Comparison of ENCODE assay signal across 18 cellular contexts in the genomic region with DNA sequence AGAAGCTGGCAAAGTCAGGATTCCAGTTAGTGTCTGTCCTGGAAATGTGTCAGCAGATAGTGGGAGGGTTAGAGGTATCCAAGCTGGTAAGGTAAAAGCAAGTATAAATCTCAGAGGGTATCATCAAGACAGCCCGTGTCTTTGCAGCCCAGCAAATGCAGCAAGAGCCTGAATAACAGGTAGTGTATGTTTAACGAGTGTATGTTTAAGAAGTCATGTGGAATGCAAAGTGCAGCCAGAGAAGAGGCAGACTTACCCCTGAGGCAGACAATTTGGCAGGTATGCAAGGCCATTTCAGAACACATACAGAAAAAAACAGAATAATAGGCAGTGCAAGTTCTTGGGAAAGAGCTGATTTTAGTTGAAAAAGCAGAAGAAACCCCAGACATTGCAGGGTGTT.
A peak's percentile ranks its signal among the peaks of the same experiment; 100 is the strongest.
DNase-seq lines count a peak whose midpoint lies in the region; ATAC-seq and TF ChIP-seq lines count a peak whose summit lies in the region.
"Had no signal": no experiment of that assay in that cellular context is flagged by ENCODE, and none has a peak within 500 bp of the region (broad histone marks: within the 10 kb centered on the region; RNA-seq: fewer than 3 reads in every experiment).

No MANE protein-coding gene starts in this region.

- peaks cover 9% of the 10 kb centered on the region for H3K9me3 Mint-ChIP-seq in type B pancreatic cell

- peak; percentile 29 for DNase-seq in ELF-1 (ENCODE audit: low read depth, low spot score)
- DNase-seq in islet precursor cell: peak; percentile 75
- DNase-seq in type B pancreatic cell (ENCODE audit: extremely low spot score, unreplicated experiment): no peak
- no peak for DNase-seq in activated naive CD4-positive, alpha-beta T cell treated with anti-CD3 and anti-CD28 coated beads, Interleukin-2, amount 50 U/mL, for 16 hours
- DNase-seq in mucosa of gallbladder (ENCODE audit: low spot score): no peak
- DNase-seq: 8988T; ACHN; C1 segment of cervical spinal cord; CD4-positive, alpha-beta memory T cell; DMS153; DND-41; GDM1; HFFc6 had no signal

- no peaks in the 10 kb centered on the region for H3K36me3 Mint-ChIP-seq in type B pancreatic cell
- H3K36me3 Mint-ChIP-seq: CD4-positive, alpha-beta memory T cell had no signal

- H3K27ac Mint-ChIP-seq in type B pancreatic cell: peak overlapping the region; percentile 38
- H3K27ac Mint-ChIP-seq: CD4-positive, alpha-beta memory T cell; GM23338; HFFc6 had no signal

- TF ChIP-seq CTCF in VCaP (conservative IDR thresholded peaks at IDR 0.05) (no peak), type B pancreatic cell (conservative IDR thresholded peaks at IDR 0.05) (no peak)

- no peaks in the 10 kb centered on the region for H3K4me1 Mint-ChIP-seq in type B pancreatic cell (ENCODE audit: unreplicated experiment)
- H3K4me1 Mint-ChIP-seq: CD4-positive, alpha-beta memory T cell; GM23338 had no signal

- ATAC-seq in HG02884 (IDR thresholded peaks at IDR 0.05; ENCODE audit: unreplicated experiment): no peak
- ATAC-seq: A549, GM12878, GM23338 had no signal

- peak overlapping the region; percentile 40 for H3K4me3 Mint-ChIP-seq in type B pancreatic cell
- H3K4me3 Mint-ChIP-seq: CD4-positive, alpha-beta memory T cell; GM23338; HFFc6 had no signal

- H3K27me3 Mint-ChIP-seq in type B pancreatic cell: no peaks in the 10 kb centered on the region
- H3K27me3 Mint-ChIP-seq: CD4-positive, alpha-beta memory T cell had no signal

- H3K27ac ChIP-seq in VCaP: peak overlapping the region; percentile 77
- H3K27ac ChIP-seq: A549 had no signal

Comparison
In these comparisons a context has a peak if more than half of its experiments do, and no peak if none do; other contexts are left out.
1. DNase-seq: peak in ELF-1 (single experiment) and islet precursor cell (single experiment); none in type B pancreatic cell (single experiment), activated naive CD4-positive, alpha-beta T cell treated with anti-CD3 and anti-CD28 coated beads, Interleukin-2, amount 50 U/mL, for 16 hours (single experiment) and mucosa of gallbladder (single experiment).